ENCODE assay signal across 7 cellular contexts in the genomic region with DNA sequence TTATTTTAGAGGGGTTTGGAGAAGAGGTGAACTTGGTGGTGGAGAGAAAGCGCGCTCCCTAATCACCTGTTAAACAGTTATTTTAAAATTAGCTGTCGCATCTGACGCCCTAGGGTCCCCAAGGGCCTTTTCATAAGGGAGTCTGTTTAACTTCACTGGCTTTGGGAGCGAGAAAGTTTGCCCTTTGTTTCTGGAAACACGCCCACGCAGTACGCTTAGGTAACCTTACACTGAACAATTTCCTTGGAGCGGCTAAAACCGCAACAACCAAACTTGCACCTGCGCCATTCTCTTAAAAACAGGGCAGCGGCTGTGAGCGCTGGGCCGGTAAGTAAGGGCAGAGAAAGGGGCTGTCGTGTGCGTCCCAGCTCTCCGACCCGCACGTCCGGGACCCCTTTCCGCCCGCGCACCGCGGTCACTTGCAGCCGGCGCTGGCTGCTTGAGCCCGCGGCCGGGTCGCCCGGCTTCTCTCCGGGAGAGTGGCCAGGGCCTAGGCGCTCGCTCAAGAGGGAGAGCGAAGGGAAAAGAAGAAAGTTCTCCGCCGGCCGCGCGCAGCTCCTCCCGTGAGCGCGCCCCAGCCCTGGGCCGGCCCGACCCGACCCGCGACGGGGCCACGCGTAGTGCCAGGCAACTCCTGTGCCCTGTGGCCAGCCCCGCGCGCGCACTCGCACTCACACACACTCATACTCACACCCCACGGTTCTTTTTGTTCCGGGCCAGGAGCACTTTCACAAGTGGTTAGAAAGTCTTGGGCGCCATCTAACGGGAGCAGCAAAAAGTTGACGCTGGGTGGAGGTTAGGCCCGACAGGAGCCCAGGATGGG. TPM values are rescaled to one million over a fixed set of nuclear protein-coding genes. Genes with fewer than 3 reads are reported as not detected.
A peak's percentile ranks its signal among the peaks of the same experiment; 100 is the strongest.
DNase-seq lines count a peak whose midpoint lies in the region; ATAC-seq and TF ChIP-seq lines count a peak whose summit lies in the region.

No MANE protein-coding gene starts in this region.

- H3K36me3 ChIP-seq in right lobe of liver = no peaks in the 10 kb centered on the region

- H3K9me3 ChIP-seq in right lobe of liver = no peaks in the 10 kb centered on the region

- 3% methylated on average over 19 of the region's 63 CpGs for WGBS in right lobe of liver (ENCODE audit: insufficient coverage, low coverage, low lambda C conversion rate, missing lambda C conversion rate)

- H3K27ac ChIP-seq in right lobe of liver = no peak overlapping the region

- intact Hi-C loops in right lobe of liver (cut with DNase I) = no loop called here

- peak; percentile 58 for DNase-seq in EH (ENCODE audit: low read depth)
- DNase-seq in HK-2 (ENCODE audit: unreplicated experiment) = peak; percentile 66
- peak; percentile 76 for DNase-seq in RPMI8226
- peak; percentile 67 for DNase-seq in dedifferentiated amniotic fluid mesenchymal stem cell (ENCODE audit: extremely low spot score)
- DNase-seq in right lobe of liver = peak; percentile 67 to 83 (median 76)
- peak; percentile 25 to 31 for DNase-seq in stimulated activated CD4-positive, alpha-beta T cell treated with anti-CD3 and anti-CD28 coated beads, Interleukin-4, amount 100 ng/mL, for 4 hours

- peak; percentile 90 for ATAC-seq in GM19463 (IDR thresholded peaks at IDR 0.05; ENCODE audit: unreplicated experiment)
- ATAC-seq in right lobe of liver = peak; percentile 89 to 96 (median 94)

- H3K4me1 ChIP-seq in right lobe of liver = peaks cover 0 to 9% (median 0%) of the 10 kb centered on the region in 4 donors

- no peaks in the 10 kb centered on the region for H3K27me3 ChIP-seq in right lobe of liver

- peak; percentile 38 to 60 (median 57) for TF ChIP-seq CTCF in right lobe of liver (IDR thresholded peaks at IDR 0.05)

- TF ChIP-seq POLR2A in right lobe of liver (IDR thresholded peaks at IDR 0.05) = no peak

- H3K4me3 ChIP-seq in right lobe of liver = peak overlapping the region; percentile 60

RNA-seq across cellular contexts. Expression of gene POU3F3, which starts 19.2 kb away (rescaled TPM):
- not detected for total RNA-seq in right lobe of liver
